Comparison of ENCODE assay signal across 15 cellular contexts in the genomic region with DNA sequence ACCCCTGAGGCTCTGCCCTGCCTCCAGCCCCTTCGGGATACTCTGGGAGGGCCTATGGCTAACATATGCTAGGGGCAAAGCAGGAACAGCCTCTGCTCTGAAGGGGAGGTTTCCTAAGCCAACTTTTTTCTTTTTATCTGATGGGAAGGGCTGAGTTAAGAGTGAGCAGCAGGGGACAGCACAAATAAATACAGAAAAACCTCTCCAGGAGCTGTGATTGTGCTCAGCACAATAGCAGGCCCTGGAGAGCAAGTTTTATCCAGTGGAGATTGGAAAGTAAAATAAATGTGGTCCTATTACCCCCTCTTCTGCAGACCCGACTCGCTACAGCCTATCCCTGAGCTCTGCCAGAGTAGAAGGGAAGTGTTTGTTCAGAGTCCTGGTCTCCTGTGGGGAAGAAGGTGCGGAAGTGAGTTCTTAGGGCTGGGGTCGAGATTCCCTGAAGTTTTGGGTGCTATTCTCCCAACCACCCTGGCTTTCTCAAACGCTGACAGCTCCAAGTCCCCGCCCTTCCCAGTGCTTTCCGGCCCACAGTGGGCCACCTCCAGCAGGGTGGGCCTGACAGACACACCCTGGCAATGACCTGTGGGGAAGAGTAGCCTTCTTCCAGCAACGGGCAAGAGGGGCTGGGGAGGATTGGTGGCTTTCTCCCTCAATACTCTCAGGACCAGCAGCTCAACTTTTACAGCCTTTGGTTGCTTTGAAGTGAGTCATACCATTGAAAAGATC. TPM values are rescaled to one million over a fixed set of nuclear protein-coding genes. Genes with fewer than 3 reads are reported as not detected.
DNase-seq lines count a peak whose midpoint lies in the region; ATAC-seq and TF ChIP-seq lines count a peak whose summit lies in the region.
"Had no signal": no experiment of that assay in that cellular context is flagged by ENCODE, and none has a peak within 500 bp of the region (broad histone marks: within the 10 kb centered on the region; RNA-seq: fewer than 3 reads in every experiment).

No MANE protein-coding gene starts in this region.

- H3K4me3 ChIP-seq in breast epithelium = no peak overlapping the region
- H3K4me3 ChIP-seq in mammary epithelial cell (replicated peaks in 1 of 3; ENCODE audit: insufficient read depth in 1 of 3, low read depth in 2 of 3, low read length in 3 of 3) = no peak overlapping the region
- H3K4me3 ChIP-seq in fibroblast of the aortic adventitia (ENCODE audit: low read depth, low read length) = no peak overlapping the region
- H3K4me3 ChIP-seq in mucosa of descending colon = no peak overlapping the region
- H3K4me3 ChIP-seq in uterus = no peak overlapping the region
- H3K4me3 ChIP-seq in suprapubic skin = no peak overlapping the region
- H3K4me3 ChIP-seq: cardiac muscle cell, SK-N-MC had no signal

- H3K4me3 Mint-ChIP-seq in progenitor cell of endocrine pancreas (ENCODE audit: low read depth) = no peak overlapping the region

- TF ChIP-seq CTCF in breast epithelium (IDR thresholded peaks at IDR 0.05) (no peak), mammary epithelial cell (conservative IDR thresholded peaks at IDR 0.05 in 1 of 2, IDR thresholded peaks at IDR 0.05 in 1 of 2; ENCODE audit: extremely low read depth in 1 of 2, insufficient read depth in 1 of 2, low read depth in 1 of 2, low read length in 2 of 2) (no peak), fibroblast of the aortic adventitia (IDR thresholded peaks at IDR 0.05; ENCODE audit: insufficient read depth, low read length) (no peak), mucosa of descending colon (IDR thresholded peaks at IDR 0.05) (no peak), uterus (IDR thresholded peaks at IDR 0.05) (peak in 3 of 4 experiments; percentile 6 to 17 (median 13)), suprapubic skin (IDR thresholded peaks at IDR 0.05) (no peak), progenitor cell of endocrine pancreas (IDR thresholded peaks at IDR 0.05; ENCODE audit: unreplicated experiment) (no peak)

- no peaks in the 10 kb centered on the region for H3K9me3 ChIP-seq in breast epithelium
- no peaks in the 10 kb centered on the region for H3K9me3 ChIP-seq in mammary epithelial cell (replicated peaks; ENCODE audit: insufficient read depth, low read length)
- H3K9me3 ChIP-seq in mucosa of descending colon = no peaks in the 10 kb centered on the region
- no peaks in the 10 kb centered on the region for H3K9me3 ChIP-seq in uterus
- no peaks in the 10 kb centered on the region for H3K9me3 ChIP-seq in suprapubic skin

- TF ChIP-seq POLR2A in breast epithelium (IDR thresholded peaks at IDR 0.05) (no peak), uterus (IDR thresholded peaks at IDR 0.05) (no peak), suprapubic skin (IDR thresholded peaks at IDR 0.05) (no peak)

- no peaks in the 10 kb centered on the region for H3K9me3 Mint-ChIP-seq in progenitor cell of endocrine pancreas (ENCODE audit: low read depth)

- intact Hi-C loops in breast epithelium (cut with DNase I; ENCODE audit: low total_unique reads) (no loop called here), mammary epithelial cell (cut with micrococcal nuclease) (no loop called here), mucosa of descending colon (cut with DNase I, micrococcal nuclease) (no loop called here), uterus (cut with DNase I; ENCODE audit: low total_unique reads) (no loop called here)

- ATAC-seq in mucosa of descending colon (peak; percentile 10), GM21619 (IDR thresholded peaks at IDR 0.05; ENCODE audit: unreplicated experiment) (no peak)

- BruUV-seq in mammary epithelial cell (replicated peaks; lab: Mats Ljungman, UMichigan) = no TSS peak

- no peaks in the 10 kb centered on the region for H4K20me1 ChIP-seq in mammary epithelial cell (ENCODE audit: insufficient read depth, low read length)

- no peak for DNase-seq in breast epithelium (ENCODE audit: low spot score in 2 of 2)
- DNase-seq in mammary epithelial cell = no peak
- peak; percentile 17 for DNase-seq in fibroblast of the aortic adventitia (ENCODE audit: low read depth)
- no peak for DNase-seq in mucosa of descending colon
- no peak for DNase-seq in uterus
- DNase-seq in suprapubic skin (ENCODE audit: low spot score in 2 of 2) = no peak
- no peak for DNase-seq in progenitor cell of endocrine pancreas (ENCODE audit: low spot score, unreplicated experiment)
- DNase-seq: 8988T; activated naive CD4-positive, alpha-beta T cell treated with Interleukin-2 at 50 U/mL for 16 hours; MM.1S; NCI-H2081 treated with DMSO at 0.1 percent for 48 hours; stimulated activated CD4-positive, alpha-beta T cell treated with anti-CD3 and anti-CD28 coated beads, Interleukin-4, amount 100 ng/mL, for 24 hours had no signal

- H3K9ac ChIP-seq in mammary epithelial cell (ENCODE audit: insufficient read depth, low read length) = no peak overlapping the region

- dilution Hi-C loops in mammary epithelial cell (cut with HindIII; ENCODE audit: low sequenced_read_pairs) = no loop called here

- peak overlapping the region; percentile 64 to 88 for H3K27ac ChIP-seq in breast epithelium
- no peak overlapping the region for H3K27ac ChIP-seq in mammary epithelial cell (ENCODE audit: insufficient read depth, low read depth, low read length)
- H3K27ac ChIP-seq in uterus = peak overlapping the region; percentile 15 to 64
- no peak overlapping the region for H3K27ac ChIP-seq in suprapubic skin
- H3K27ac ChIP-seq: cardiac muscle cell, SK-N-MC had no signal

- H3K27me3 ChIP-seq in breast epithelium (no peaks in the 10 kb centered on the region), mammary epithelial cell (ENCODE audit: insufficient read depth, low read length) (no peaks in the 10 kb centered on the region), uterus (no peaks in the 10 kb centered on the region), suprapubic skin (no peaks in the 10 kb centered on the region)
- H3K27me3 ChIP-seq: cardiac muscle cell had no signal

- peaks cover 9% of the 10 kb centered on the region for H3K36me3 Mint-ChIP-seq in progenitor cell of endocrine pancreas (ENCODE audit: insufficient read depth)

- CTCF ChIA-PET in mammary epithelial cell (lab: Charles Lee; ENCODE audit: low non-redundant PET) = no interaction called here

- TF ChIP-seq EP300 in suprapubic skin (IDR thresholded peaks at IDR 0.05) = no peak

- no peak overlapping the region for H3K27ac Mint-ChIP-seq in progenitor cell of endocrine pancreas

- in situ Hi-C loops in mammary epithelial cell (cut with MboI; ENCODE audit: low sequenced_read_pairs in 2 of 2) = loop anchor here in 1 of 2 donors (10.0 kb wide), 1 partner anchor 112 kb away; no protein-coding TSS in a partner anchor

- H3K4me2 ChIP-seq in mammary epithelial cell (ENCODE audit: insufficient read depth, low read depth, low read length) = no peak overlapping the region

- no peaks in the 10 kb centered on the region for H3K36me3 ChIP-seq in breast epithelium
- H3K36me3 ChIP-seq in mammary epithelial cell (ENCODE audit: insufficient read depth, low read length) = no peaks in the 10 kb centered on the region
- H3K36me3 ChIP-seq in mucosa of descending colon (ENCODE audit: low read depth) = no peaks in the 10 kb centered on the region
- H3K36me3 ChIP-seq in uterus = no peaks in the 10 kb centered on the region
- no peaks in the 10 kb centered on the region for H3K36me3 ChIP-seq in suprapubic skin

- H3K4me1 ChIP-seq in breast epithelium (peaks cover 0 to 4% of the 10 kb centered on the region in 2 donors), mammary epithelial cell (ENCODE audit: insufficient read depth, low read length) (peaks cover 16% of the 10 kb centered on the region), mucosa of descending colon (ENCODE audit: low read depth) (no peaks in the 10 kb centered on the region), uterus (no peaks in the 10 kb centered on the region), suprapubic skin (peaks cover 11% of the 10 kb centered on the region)

- H3K27me3 Mint-ChIP-seq in progenitor cell of endocrine pancreas = no peaks in the 10 kb centered on the region

- no peaks in the 10 kb centered on the region for H3K4me1 Mint-ChIP-seq in progenitor cell of endocrine pancreas (ENCODE audit: low read depth)

- WGBS in mammary epithelial cell (ENCODE audit: low coverage, missing lambda C conversion rate) = 71% methylated on average over 9 of the region's 9 CpGs
- WGBS in suprapubic skin = 57% methylated on average over 9 of the region's 9 CpGs

- H3K79me2 ChIP-seq in mammary epithelial cell (ENCODE audit: insufficient read depth, low read length) = no peaks in the 10 kb centered on the region

- no peak overlapping the region for H2AFZ ChIP-seq in mammary epithelial cell (ENCODE audit: low read depth, low read length)

RNA-seq across cellular contexts. Expression of a gene that starts 23.0 kb away (rescaled TPM):
- total RNA-seq in breast epithelium (10 to 100 TPM in 2 of 3 donors, 1 to 10 TPM in 1; 4.2 to 43.9 (median 20.0) TPM), mammary epithelial cell (10 to 100 TPM; 25.8 to 63.9 TPM), fibroblast of the aortic adventitia (ENCODE audit: low replicate concordance) (0.18 TPM in 1 of 2 replicates, not detected in the other), mucosa of descending colon (10 to 100 TPM in 2 of 3 donors, 1 to 10 TPM in 1; 6.7 to 23.4 (median 11.6) TPM), uterus (10 to 100 TPM; 28.4 to 86.6 (median 48.6) TPM), suprapubic skin (10 to 100 TPM; 10.8 to 32.0 (median 15.7) TPM), progenitor cell of endocrine pancreas (0.98 and 1.8 TPM in 2 replicates)
- polyA plus RNA-seq in mammary epithelial cell = 40.4 TPM
- 42.5 TPM for polyA minus RNA-seq in mammary epithelial cell

Comparison
In these comparisons a context has a peak if more than half of its experiments do, and no peak if none do; other contexts are left out.
1. H3K27ac ChIP-seq: peak in breast epithelium (2 of 2) and uterus (2 of 2); none in mammary epithelial cell (single experiment) and suprapubic skin (single experiment).
2. CTCF ChIP-seq: peak in uterus (3 of 4); none in breast epithelium (0 of 3), mammary epithelial cell (0 of 2), fibroblast of the aortic adventitia (single experiment), mucosa of descending colon (single experiment), suprapubic skin (0 of 2) and progenitor cell of endocrine pancreas (single experiment).